ENCODE assay signal across 1 cellular context in genomic region chr2:85354286-85355072, GRCh38.
A peak's percentile ranks its signal among the peaks of the same experiment; 100 is the strongest.
TF ChIP-seq lines count a peak whose summit lies in the region.

Gene ELMOD3, plus strand, starts transcription at chr2:85354769. Its CDS starts 2,430 bp downstream, at chr2:85357199.
Gene RETSAT, minus strand, starts transcription at chr2:85354528. Its CDS starts 21 bp downstream, at chr2:85354507.

TF ChIP-seq in K562, 482 proteins besides CTCF, POLR2A, EP300 and RAD21 (continued from another document and continues in another):
- TF ChIP-seq, protein P1, sequence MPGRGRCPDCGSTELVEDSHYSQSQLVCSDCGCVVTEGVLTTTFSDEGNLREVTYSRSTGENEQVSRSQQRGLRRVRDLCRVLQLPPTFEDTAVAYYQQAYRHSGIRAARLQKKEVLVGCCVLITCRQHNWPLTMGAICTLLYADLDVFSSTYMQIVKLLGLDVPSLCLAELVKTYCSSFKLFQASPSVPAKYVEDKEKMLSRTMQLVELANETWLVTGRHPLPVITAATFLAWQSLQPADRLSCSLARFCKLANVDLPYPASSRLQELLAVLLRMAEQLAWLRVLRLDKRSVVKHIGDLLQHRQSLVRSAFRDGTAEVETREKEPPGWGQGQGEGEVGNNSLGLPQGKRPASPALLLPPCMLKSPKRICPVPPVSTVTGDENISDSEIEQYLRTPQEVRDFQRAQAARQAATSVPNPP (IDR thresholded peaks at IDR 0.05; ENCODE audit: borderline replicate concordance, insufficient read depth, insufficient read length): no peak
- no peak for TF ChIP-seq CBX8 (IDR thresholded peaks at IDR 0.05; ENCODE audit: borderline replicate concordance, extremely low read depth, low read depth, low read length, poor library complexity, severe bottlenecking)
- TF ChIP-seq HNRNPL (IDR thresholded peaks at IDR 0.05; ENCODE audit: low read depth, low read length): 0 out of 2 replicates have a peak, but pooled peaks have one; percentile 2
- peak; percentile 25 for TF ChIP-seq CCNT2 (IDR thresholded peaks at IDR 0.05; ENCODE audit: borderline replicate concordance, extremely low read depth, insufficient read length, low read depth, low read length)
- peak; percentile 99 for TF ChIP-seq RBFOX2 (IDR thresholded peaks at IDR 0.05; ENCODE audit: low read depth, low read length)
- TF ChIP-seq ZSCAN32 (CRISPR knock-in tag; IDR thresholded peaks at IDR 0.05): no peak
- TF ChIP-seq SETDB1 (IDR thresholded peaks at IDR 0.05; ENCODE audit: low read length): no peak
- no peak for TF ChIP-seq ZNF518B (CRISPR knock-in tag; IDR thresholded peaks at IDR 0.05)
- TF ChIP-seq GTF2A2 (tag; IDR thresholded peaks at IDR 0.05): no peak
- TF ChIP-seq FOSL1 (tag; conservative IDR thresholded peaks at IDR 0.05): no peak; the same call in 1 of the 2 replicates
- TF ChIP-seq, protein P2, sequence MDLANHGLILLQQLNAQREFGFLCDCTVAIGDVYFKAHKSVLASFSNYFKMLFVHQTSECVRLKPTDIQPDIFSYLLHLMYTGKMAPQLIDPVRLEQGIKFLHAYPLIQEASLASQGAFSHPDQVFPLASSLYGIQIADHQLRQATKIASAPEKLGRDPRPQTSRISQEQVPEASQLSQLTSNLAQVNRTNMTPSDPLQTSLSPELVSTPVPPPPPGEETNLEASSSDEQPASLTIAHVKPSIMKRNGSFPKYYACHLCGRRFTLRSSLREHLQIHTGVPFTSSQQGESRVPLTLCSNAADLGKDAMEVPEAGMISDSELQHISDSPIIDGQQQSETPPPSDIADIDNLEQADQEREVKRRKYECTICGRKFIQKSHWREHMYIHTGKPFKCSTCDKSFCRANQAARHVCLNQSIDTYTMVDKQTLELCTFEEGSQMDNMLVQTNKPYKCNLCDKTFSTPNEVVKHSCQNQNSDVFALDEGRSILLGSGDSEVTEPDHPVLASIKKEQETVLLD (IDR thresholded peaks at IDR 0.05): no peak
- no peak for TF ChIP-seq ARID3B (CRISPR knock-in tag; IDR thresholded peaks at IDR 0.05; ENCODE audit: borderline replicate concordance)
- TF ChIP-seq NFYB (IDR thresholded peaks at IDR 0.05; ENCODE audit: extremely low read depth, insufficient read length): peak; percentile 69
- no peak for TF ChIP-seq ZNF316 (IDR thresholded peaks at IDR 0.05)
- TF ChIP-seq ZNF512 (tag; IDR thresholded peaks at IDR 0.05): no peak
- 0 out of 2 replicates have a peak, but pooled peaks have one; percentile 40 for TF ChIP-seq NR2C2 (CRISPR knock-in tag; IDR thresholded peaks at IDR 0.05)
- peak; percentile 70 for TF ChIP-seq NR2C2 (tag; IDR thresholded peaks at IDR 0.05)
- no peak for TF ChIP-seq NONO (IDR thresholded peaks at IDR 0.05; ENCODE audit: low read depth in 2 of 2, low read length in 1 of 2)
- 0 out of 2 replicates have a peak, but pooled peaks have one; percentile 24 for TF ChIP-seq ZNF133 (CRISPR knock-in tag; IDR thresholded peaks at IDR 0.05)
- TF ChIP-seq ZC3H8 (IDR thresholded peaks at IDR 0.05): no peak
- no peak for TF ChIP-seq BMI1 (IDR thresholded peaks at IDR 0.05; ENCODE audit: low read length)
- peak; percentile 90 for TF ChIP-seq SUPT5H (IDR thresholded peaks at IDR 0.05)
- TF ChIP-seq ZSCAN29 (IDR thresholded peaks at IDR 0.05): no peak
- TF ChIP-seq SP1 (CRISPR knock-in tag; IDR thresholded peaks at IDR 0.05): peak; percentile 75; the same call in 1 of the 2 replicates
- 0 out of 2 replicates have a peak, but pooled peaks have one; percentile 42 for TF ChIP-seq L3MBTL2 (IDR thresholded peaks at IDR 0.05)
- no peak for TF ChIP-seq ZNF134 (CRISPR knock-in tag; conservative IDR thresholded peaks at IDR 0.05)
- peak; percentile 80 for TF ChIP-seq ATF7 (IDR thresholded peaks at IDR 0.05)
- no peak for TF ChIP-seq CTCFL (IDR thresholded peaks at IDR 0.05; ENCODE audit: borderline replicate concordance, insufficient read depth, low read depth, low read length, poor library complexity, severe bottlenecking)
- TF ChIP-seq ZNF75A (CRISPR knock-in tag; IDR thresholded peaks at IDR 0.05): no peak
- TF ChIP-seq TRIM28 (IDR thresholded peaks at IDR 0.05): no peak
- no peak for TF ChIP-seq SPI1 (IDR thresholded peaks at IDR 0.05; ENCODE audit: borderline replicate concordance, low read depth, low read length)
- TF ChIP-seq KHSRP (IDR thresholded peaks at IDR 0.05): no peak
- 0 out of 2 replicates have a peak, but pooled peaks have one; percentile 25 for TF ChIP-seq FOXP4 (CRISPR knock-in tag; IDR thresholded peaks at IDR 0.05; ENCODE audit: borderline replicate concordance)
- TF ChIP-seq, protein P3, sequence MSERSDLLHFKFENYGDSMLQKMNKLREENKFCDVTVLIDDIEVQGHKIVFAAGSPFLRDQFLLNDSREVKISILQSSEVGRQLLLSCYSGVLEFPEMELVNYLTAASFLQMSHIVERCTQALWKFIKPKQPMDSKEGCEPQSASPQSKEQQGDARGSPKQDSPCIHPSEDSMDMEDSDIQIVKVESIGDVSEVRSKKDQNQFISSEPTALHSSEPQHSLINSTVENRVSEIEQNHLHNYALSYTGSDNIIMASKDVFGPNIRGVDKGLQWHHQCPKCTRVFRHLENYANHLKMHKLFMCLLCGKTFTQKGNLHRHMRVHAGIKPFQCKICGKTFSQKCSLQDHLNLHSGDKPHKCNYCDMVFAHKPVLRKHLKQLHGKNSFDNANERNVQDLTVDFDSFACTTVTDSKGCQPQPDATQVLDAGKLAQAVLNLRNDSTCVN (CRISPR knock-in tag; IDR thresholded peaks at IDR 0.05): no peak
- no peak for TF ChIP-seq MED1 (CRISPR knock-in tag; IDR thresholded peaks at IDR 0.05; ENCODE audit: borderline replicate concordance)
- TF ChIP-seq BRD4 (IDR thresholded peaks at IDR 0.05): no peak; the same call in none of the 2 replicates
- TF ChIP-seq HDAC2 (IDR thresholded peaks at IDR 0.05): 0 out of 2 replicates have a peak, but pooled peaks have one; percentile 21
- no peak for TF ChIP-seq ZZZ3 (IDR thresholded peaks at IDR 0.05)
- TF ChIP-seq ZNF766 (CRISPR knock-in tag; conservative IDR thresholded peaks at IDR 0.05): no peak; the same call in 1 of the 2 replicates
- TF ChIP-seq ZNF408 (CRISPR knock-in tag; IDR thresholded peaks at IDR 0.05; ENCODE audit: low read depth): no peak
- TF ChIP-seq, protein P4, sequence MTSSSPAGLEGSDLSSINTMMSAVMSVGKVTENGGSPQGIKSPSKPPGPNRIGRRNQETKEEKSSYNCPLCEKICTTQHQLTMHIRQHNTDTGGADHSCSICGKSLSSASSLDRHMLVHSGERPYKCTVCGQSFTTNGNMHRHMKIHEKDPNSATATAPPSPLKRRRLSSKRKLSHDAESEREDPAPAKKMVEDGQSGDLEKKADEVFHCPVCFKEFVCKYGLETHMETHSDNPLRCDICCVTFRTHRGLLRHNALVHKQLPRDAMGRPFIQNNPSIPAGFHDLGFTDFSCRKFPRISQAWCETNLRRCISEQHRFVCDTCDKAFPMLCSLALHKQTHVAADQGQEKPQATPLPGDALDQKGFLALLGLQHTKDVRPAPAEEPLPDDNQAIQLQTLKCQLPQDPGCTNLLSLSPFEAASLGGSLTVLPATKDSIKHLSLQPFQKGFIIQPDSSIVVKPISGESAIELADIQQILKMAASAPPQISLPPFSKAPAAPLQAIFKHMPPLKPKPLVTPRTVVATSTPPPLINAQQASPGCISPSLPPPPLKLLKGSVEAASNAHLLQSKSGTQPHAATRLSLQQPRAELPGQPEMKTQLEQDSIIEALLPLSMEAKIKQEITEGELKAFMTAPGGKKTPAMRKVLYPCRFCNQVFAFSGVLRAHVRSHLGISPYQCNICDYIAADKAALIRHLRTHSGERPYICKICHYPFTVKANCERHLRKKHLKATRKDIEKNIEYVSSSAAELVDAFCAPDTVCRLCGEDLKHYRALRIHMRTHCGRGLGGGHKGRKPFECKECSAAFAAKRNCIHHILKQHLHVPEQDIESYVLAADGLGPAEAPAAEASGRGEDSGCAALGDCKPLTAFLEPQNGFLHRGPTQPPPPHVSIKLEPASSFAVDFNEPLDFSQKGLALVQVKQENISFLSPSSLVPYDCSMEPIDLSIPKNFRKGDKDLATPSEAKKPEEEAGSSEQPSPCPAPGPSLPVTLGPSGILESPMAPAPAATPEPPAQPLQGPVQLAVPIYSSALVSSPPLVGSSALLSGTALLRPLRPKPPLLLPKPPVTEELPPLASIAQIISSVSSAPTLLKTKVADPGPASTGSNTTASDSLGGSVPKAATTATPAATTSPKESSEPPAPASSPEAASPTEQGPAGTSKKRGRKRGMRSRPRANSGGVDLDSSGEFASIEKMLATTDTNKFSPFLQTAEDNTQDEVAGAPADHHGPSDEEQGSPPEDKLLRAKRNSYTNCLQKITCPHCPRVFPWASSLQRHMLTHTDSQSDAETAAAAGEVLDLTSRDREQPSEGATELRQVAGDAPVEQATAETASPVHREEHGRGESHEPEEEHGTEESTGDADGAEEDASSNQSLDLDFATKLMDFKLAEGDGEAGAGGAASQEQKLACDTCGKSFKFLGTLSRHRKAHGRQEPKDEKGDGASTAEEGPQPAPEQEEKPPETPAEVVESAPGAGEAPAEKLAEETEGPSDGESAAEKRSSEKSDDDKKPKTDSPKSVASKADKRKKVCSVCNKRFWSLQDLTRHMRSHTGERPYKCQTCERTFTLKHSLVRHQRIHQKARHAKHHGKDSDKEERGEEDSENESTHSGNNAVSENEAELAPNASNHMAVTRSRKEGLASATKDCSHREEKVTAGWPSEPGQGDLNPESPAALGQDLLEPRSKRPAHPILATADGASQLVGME (CRISPR knock-in tag; IDR thresholded peaks at IDR 0.05): no peak
- TF ChIP-seq ZNF431 (CRISPR knock-in tag; IDR thresholded peaks at IDR 0.05): no peak
- TF ChIP-seq ZNF76 (CRISPR knock-in tag; IDR thresholded peaks at IDR 0.05; ENCODE audit: borderline replicate concordance): no peak
